ENCODE assay signal across 1 cellular context in the genomic region with DNA sequence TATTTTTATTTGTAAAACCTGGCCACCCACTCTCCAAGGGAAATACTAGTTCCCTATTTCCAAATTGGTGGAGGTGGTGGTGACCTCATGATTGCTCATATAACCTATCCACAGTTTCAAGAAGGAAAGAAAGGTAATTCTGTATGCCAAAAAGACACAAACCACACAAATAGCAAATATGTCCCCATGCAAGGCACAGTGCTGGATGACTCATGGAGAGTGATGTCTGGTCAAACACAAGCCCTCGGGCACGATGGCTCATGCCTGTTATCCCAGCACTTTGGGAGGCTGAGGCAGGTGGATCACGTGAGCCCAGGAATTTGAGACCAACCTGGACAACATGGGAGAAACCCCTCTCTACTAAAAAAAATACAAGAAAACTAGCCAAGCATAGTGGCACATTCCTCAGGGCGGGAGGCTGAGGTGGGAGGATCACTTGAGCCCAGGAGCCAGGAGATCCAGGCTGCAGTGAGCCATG.
TF ChIP-seq lines count a peak whose summit lies in the region.

No MANE protein-coding gene starts in this region.

TF ChIP-seq in HCT116, 20 proteins besides CTCF, POLR2A, EP300 and RAD21 (continued from another document):
- no peak for TF ChIP-seq ELF1 (IDR thresholded peaks at IDR 0.05; ENCODE audit: borderline replicate concordance, low read depth)
- TF ChIP-seq CEBPB (IDR thresholded peaks at IDR 0.05; ENCODE audit: low read depth): peak; percentile 90
- TF ChIP-seq, protein P1, sequence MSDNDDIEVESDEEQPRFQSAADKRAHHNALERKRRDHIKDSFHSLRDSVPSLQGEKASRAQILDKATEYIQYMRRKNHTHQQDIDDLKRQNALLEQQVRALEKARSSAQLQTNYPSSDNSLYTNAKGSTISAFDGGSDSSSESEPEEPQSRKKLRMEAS (IDR thresholded peaks at IDR 0.05): peak; percentile 97
